In genomic region chr20:7022597-7022996, GRCh38 we compare ENCODE assay signal across 1 cellular context.
TF ChIP-seq lines count a peak whose summit lies in the region.

No MANE protein-coding gene starts in this region.

TF ChIP-seq in GM23338, 12 proteins besides CTCF, POLR2A, EP300 and RAD21 (continued from another document):
- TF ChIP-seq, protein P1, sequence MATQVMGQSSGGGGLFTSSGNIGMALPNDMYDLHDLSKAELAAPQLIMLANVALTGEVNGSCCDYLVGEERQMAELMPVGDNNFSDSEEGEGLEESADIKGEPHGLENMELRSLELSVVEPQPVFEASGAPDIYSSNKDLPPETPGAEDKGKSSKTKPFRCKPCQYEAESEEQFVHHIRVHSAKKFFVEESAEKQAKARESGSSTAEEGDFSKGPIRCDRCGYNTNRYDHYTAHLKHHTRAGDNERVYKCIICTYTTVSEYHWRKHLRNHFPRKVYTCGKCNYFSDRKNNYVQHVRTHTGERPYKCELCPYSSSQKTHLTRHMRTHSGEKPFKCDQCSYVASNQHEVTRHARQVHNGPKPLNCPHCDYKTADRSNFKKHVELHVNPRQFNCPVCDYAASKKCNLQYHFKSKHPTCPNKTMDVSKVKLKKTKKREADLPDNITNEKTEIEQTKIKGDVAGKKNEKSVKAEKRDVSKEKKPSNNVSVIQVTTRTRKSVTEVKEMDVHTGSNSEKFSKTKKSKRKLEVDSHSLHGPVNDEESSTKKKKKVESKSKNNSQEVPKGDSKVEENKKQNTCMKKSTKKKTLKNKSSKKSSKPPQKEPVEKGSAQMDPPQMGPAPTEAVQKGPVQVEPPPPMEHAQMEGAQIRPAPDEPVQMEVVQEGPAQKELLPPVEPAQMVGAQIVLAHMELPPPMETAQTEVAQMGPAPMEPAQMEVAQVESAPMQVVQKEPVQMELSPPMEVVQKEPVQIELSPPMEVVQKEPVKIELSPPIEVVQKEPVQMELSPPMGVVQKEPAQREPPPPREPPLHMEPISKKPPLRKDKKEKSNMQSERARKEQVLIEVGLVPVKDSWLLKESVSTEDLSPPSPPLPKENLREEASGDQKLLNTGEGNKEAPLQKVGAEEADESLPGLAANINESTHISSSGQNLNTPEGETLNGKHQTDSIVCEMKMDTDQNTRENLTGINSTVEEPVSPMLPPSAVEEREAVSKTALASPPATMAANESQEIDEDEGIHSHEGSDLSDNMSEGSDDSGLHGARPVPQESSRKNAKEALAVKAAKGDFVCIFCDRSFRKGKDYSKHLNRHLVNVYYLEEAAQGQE (IDR thresholded peaks at IDR 0.05; ENCODE audit: unreplicated experiment): no peak
